19 cellular contexts compared by ENCODE assay signal in the genomic region with DNA sequence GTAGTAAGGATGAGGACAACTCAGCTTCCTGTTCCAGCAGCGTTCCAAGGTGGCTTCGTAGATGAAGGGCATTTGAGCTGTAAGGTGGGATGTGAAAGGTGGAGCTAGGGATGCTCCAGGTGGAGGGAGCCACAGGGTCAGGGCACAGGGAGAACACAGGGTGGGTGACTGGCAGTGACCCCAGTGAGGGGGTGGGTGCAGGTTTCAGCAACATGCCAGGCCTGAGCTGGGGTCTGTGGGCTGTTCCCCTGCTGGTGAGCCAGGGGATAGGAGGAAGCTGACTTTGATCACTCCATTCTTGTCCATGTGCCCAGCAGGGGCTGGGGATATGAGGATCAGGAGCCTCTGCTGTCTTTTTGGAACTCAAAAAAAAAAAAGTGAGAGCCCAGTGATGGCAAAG. TPM values are rescaled to one million over a fixed set of nuclear protein-coding genes. Genes with fewer than 3 reads are reported as not detected.
DNase-seq lines count a peak whose midpoint lies in the region; ATAC-seq and TF ChIP-seq lines count a peak whose summit lies in the region.
"Had no signal": no experiment of that assay in that cellular context is flagged by ENCODE, and none has a peak within 500 bp of the region (broad histone marks: within the 10 kb centered on the region; RNA-seq: fewer than 3 reads in every experiment).

No MANE protein-coding gene starts in this region.

- H3K36me3 Mint-ChIP-seq in MCF 10A (ENCODE audit: insufficient read depth, unreplicated experiment): no peaks in the 10 kb centered on the region
- no peaks in the 10 kb centered on the region for H3K36me3 Mint-ChIP-seq in activated CD8-positive, alpha-beta memory T cell treated with anti-CD3 and anti-CD28 coated beads, Interleukin-2, amount 10 ng/mL, durations not matched to agents 7 days and 5 days

- no peak for TF ChIP-seq POLR2A in breast epithelium (IDR thresholded peaks at IDR 0.05)

- peaks cover 65% of the 10 kb centered on the region for H3K27me3 Mint-ChIP-seq in MCF 10A (ENCODE audit: insufficient read depth, unreplicated experiment)
- no peaks in the 10 kb centered on the region for H3K27me3 Mint-ChIP-seq in activated CD8-positive, alpha-beta memory T cell treated with anti-CD3 and anti-CD28 coated beads, Interleukin-2, amount 10 ng/mL, durations not matched to agents 7 days and 5 days

- H3K27ac ChIP-seq in breast epithelium: no peak overlapping the region
- H3K27ac ChIP-seq: parathyroid adenoma had no signal

- no peak overlapping the region for H3K27ac Mint-ChIP-seq in MCF 10A (ENCODE audit: low read depth, unreplicated experiment)
- no peak overlapping the region for H3K27ac Mint-ChIP-seq in activated CD8-positive, alpha-beta memory T cell treated with anti-CD3 and anti-CD28 coated beads, Interleukin-2, amount 10 ng/mL, durations not matched to agents 7 days and 5 days
- H3K27ac Mint-ChIP-seq: activated CD8-positive, alpha-beta T cell treated with anti-CD3 and anti-CD28 coated beads, Interleukin-2, amount 10 ng/mL, durations not matched to agents 7 days and 5 days had no signal

- ATAC-seq in activated CD8-positive, alpha-beta memory T cell treated with anti-CD3 and anti-CD28 coated beads, Interleukin-2, amount 10 ng/mL, durations not matched to agents 7 days and 5 days: no peak
- ATAC-seq in HG03469 (IDR thresholded peaks at IDR 0.05; ENCODE audit: unreplicated experiment): no peak
- ATAC-seq: activated CD8-positive, alpha-beta T cell treated with anti-CD3 and anti-CD28 coated beads, Interleukin-2, amount 10 ng/mL, durations not matched to agents 7 days and 5 days had no signal

- CTCF ChIA-PET in MCF 10A (lab: Yijun Ruan, JAX): interaction anchor here (0.6 to 1.1 kb wide), 4 partner anchors 15 to 101 kb away, joined by 3 to 4 read pairs (median 3); no protein-coding TSS in a partner anchor
- CTCF ChIA-PET in activated CD8-positive, alpha-beta memory T cell treated with anti-CD3 and anti-CD28 coated beads, Interleukin-2, amount 10 ng/mL, durations not matched to agents 7 days and 5 days (lab: Charles Lee): interaction anchor here (1.0 kb wide), 1 partner anchor 15 kb away, joined by 3 read pairs; no protein-coding TSS in a partner anchor

- intact Hi-C loops in MCF 10A (cut with micrococcal nuclease) (no loop called here), breast epithelium (cut with DNase I; ENCODE audit: low total_unique reads) (no loop called here)

- H3K4me3 Mint-ChIP-seq in MCF 10A (ENCODE audit: unreplicated experiment): no peak overlapping the region
- no peak overlapping the region for H3K4me3 Mint-ChIP-seq in activated CD8-positive, alpha-beta memory T cell treated with anti-CD3 and anti-CD28 coated beads, Interleukin-2, amount 10 ng/mL, durations not matched to agents 7 days and 5 days
- H3K4me3 Mint-ChIP-seq: activated CD8-positive, alpha-beta T cell treated with anti-CD3 and anti-CD28 coated beads, Interleukin-2, amount 10 ng/mL, durations not matched to agents 7 days and 5 days; central memory CD8-positive, alpha-beta T cell had no signal

- no peaks in the 10 kb centered on the region for H3K9me3 ChIP-seq in breast epithelium

- no peaks in the 10 kb centered on the region for H3K36me3 ChIP-seq in breast epithelium

- no peaks in the 10 kb centered on the region for H3K4me1 Mint-ChIP-seq in MCF 10A (ENCODE audit: insufficient read depth, unreplicated experiment)
- peaks cover 7% of the 10 kb centered on the region for H3K4me1 Mint-ChIP-seq in activated CD8-positive, alpha-beta memory T cell treated with anti-CD3 and anti-CD28 coated beads, Interleukin-2, amount 10 ng/mL, durations not matched to agents 7 days and 5 days

- no peaks in the 10 kb centered on the region for H3K4me1 ChIP-seq in breast epithelium
- H3K4me1 ChIP-seq: parathyroid adenoma had no signal

- H3K4me3 ChIP-seq in breast epithelium: no peak overlapping the region

- BruUV-seq in MCF 10A (replicated peaks; lab: Mats Ljungman, UMichigan): no TSS peak

- TF ChIP-seq CTCF in MCF 10A (IDR thresholded peaks at IDR 0.05; ENCODE audit: unreplicated experiment) (peak; percentile 9), breast epithelium (IDR thresholded peaks at IDR 0.05) (no peak), GM20000 (IDR thresholded peaks at IDR 0.05; ENCODE audit: extremely low read depth, missing control alignments) (no peak)

- DNase-seq in MCF 10A (ENCODE audit: unreplicated experiment): no peak
- no peak for DNase-seq in breast epithelium (ENCODE audit: low spot score in 2 of 2)
- peak; percentile 30 for DNase-seq in activated CD8-positive, alpha-beta memory T cell treated with anti-CD3 and anti-CD28 coated beads, Interleukin-2, amount 10 ng/mL, durations not matched to agents 7 days and 5 days
- DNase-seq in islet precursor cell: peak; percentile 54
- DNase-seq in ureter (ENCODE audit: low spot score): peak; percentile 27
- DNase-seq in GM20000 (ENCODE audit: low spot score): no peak
- no peak for DNase-seq in NCI-H526 (lab: John Stamatoyannopoulos, UW)
- DNase-seq: ACHN; activated CD8-positive, alpha-beta T cell treated with anti-CD3 and anti-CD28 coated beads, Interleukin-2, amount 10 ng/mL, durations not matched to agents 7 days and 5 days; activated naive CD4-positive, alpha-beta T cell; NCI-H1436 treated with DMSO at 0.1 percent for 48 hours; NCI-H524 treated with DMSO at 0.1 percent for 48 hours; stimulated activated CD4-positive, alpha-beta T cell treated with anti-CD3 and anti-CD28 coated beads, Interleukin-1b, Interleukin-23, amount 100 ng/mL, for 48 hours; T-helper 9 cell; trophoblast cell had no signal

- no peaks in the 10 kb centered on the region for H3K27me3 ChIP-seq in breast epithelium

- POLR2A ChIA-PET in MCF 10A (lab: Yijun Ruan, JAX): interaction anchor here (0.6 kb wide), 1 partner anchor 1313 kb away, joined by 3 read pairs; no protein-coding TSS in a partner anchor

- no peaks in the 10 kb centered on the region for H3K9me3 Mint-ChIP-seq in MCF 10A (ENCODE audit: unreplicated experiment)
- H3K9me3 Mint-ChIP-seq in activated CD8-positive, alpha-beta memory T cell treated with anti-CD3 and anti-CD28 coated beads, Interleukin-2, amount 10 ng/mL, durations not matched to agents 7 days and 5 days (ENCODE audit: low read depth): no peaks in the 10 kb centered on the region
- H3K9me3 Mint-ChIP-seq: central memory CD8-positive, alpha-beta T cell had no signal

RNA-seq across cellular contexts. Expression of a gene that starts 33.2 kb away (rescaled TPM):
- total RNA-seq in MCF 10A (2022): 0.02 and 0.07 TPM in 2 replicates
- 10 to 100 TPM in 2 of 3 donors, 1 to 10 TPM in 1; 8.5 to 13.8 (median 11.6) TPM for total RNA-seq in breast epithelium
- under 1 TPM; 0.16 to 0.61 TPM for total RNA-seq in activated CD8-positive, alpha-beta memory T cell treated with anti-CD3 and anti-CD28 coated beads, Interleukin-2, amount 10 ng/mL, durations not matched to agents 7 days and 5 days
- total RNA-seq in ureter: 79.3 TPM
- total RNA-seq: RPMI7951 had no signal

Comparison
In these comparisons a context has a peak if more than half of its experiments do, and no peak if none do; other contexts are left out.
1. DNase-seq: peak in activated CD8-positive, alpha-beta memory T cell treated with anti-CD3 and anti-CD28 coated beads, Interleukin-2, amount 10 ng/mL, durations not matched to agents 7 days and 5 days (single experiment), islet precursor cell (single experiment) and ureter (single experiment); none in MCF 10A (single experiment), breast epithelium (0 of 2), GM20000 (single experiment) and NCI-H526 (0 of 2).